Comparison of ENCODE assay signal across 2 cellular contexts in the genomic region with DNA sequence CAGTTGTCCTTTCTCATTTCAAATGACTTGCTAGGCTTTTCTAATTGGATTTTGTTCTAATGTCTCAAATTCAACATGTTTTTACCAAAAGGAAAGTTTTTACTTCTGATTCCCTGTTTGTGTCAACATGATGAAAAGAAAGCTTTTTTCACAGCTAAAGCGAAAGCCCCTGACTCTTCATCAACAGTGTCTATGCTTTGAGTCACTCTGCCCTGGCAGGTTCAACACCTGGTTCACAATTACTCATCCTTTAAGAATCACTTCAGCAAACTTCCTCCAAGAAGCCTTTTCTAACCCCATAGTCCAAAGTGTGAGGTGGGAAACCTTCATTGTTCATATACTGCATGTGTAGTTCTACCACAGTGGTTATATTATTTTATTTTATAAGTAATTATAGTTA.
TF ChIP-seq lines count a peak whose summit lies in the region.

No MANE protein-coding gene starts in this region.

TF ChIP-seq in GM12878, 131 proteins besides CTCF, POLR2A, EP300 and RAD21 (continued from another document and continues in another):
- TF ChIP-seq MTA2 (IDR thresholded peaks at IDR 0.05; ENCODE audit: low read depth) (peak; percentile 82), BCL11A (IDR thresholded peaks at IDR 0.05; ENCODE audit: low read depth, low read length) (peak; percentile 43; the same call in 1 of the 2 replicates), IKZF2 (IDR thresholded peaks at IDR 0.05) (peak; percentile 72 to 79; a peak in 3 of 4 replicates), NFIC (IDR thresholded peaks at IDR 0.05; ENCODE audit: low read depth, low read length) (peak; percentile 80), BHLHE40 (IDR thresholded peaks at IDR 0.05; ENCODE audit: borderline replicate concordance in 1 of 2, low read depth in 2 of 2, low read length in 1 of 2) (peak in 1 of 2 experiments; percentile 27; a peak in 1 of 4 replicates), BMI1 (IDR thresholded peaks at IDR 0.05; ENCODE audit: borderline replicate concordance) (peak; percentile 47; the same call in 1 of the 2 replicates), POLR2AphosphoS2 (IDR thresholded peaks at IDR 0.05; ENCODE audit: low read depth, low read length) (no peak), JUNB (IDR thresholded peaks at IDR 0.05) (peak; percentile 77), ATF7 (IDR thresholded peaks at IDR 0.05; ENCODE audit: low read depth) (peak; percentile 76), EGR1 (IDR thresholded peaks at IDR 0.05; ENCODE audit: borderline replicate concordance in 1 of 2, low read depth in 2 of 2, low read length in 2 of 2) (no peak), RAD51 (IDR thresholded peaks at IDR 0.05) (peak; percentile 22; the same call in 1 of the 2 replicates), TCF3 (IDR thresholded peaks at IDR 0.05; ENCODE audit: borderline replicate concordance, insufficient read depth, low read depth, low read length) (no peak), CREM (IDR thresholded peaks at IDR 0.05; ENCODE audit: low read depth) (peak; percentile 40; the same call in 1 of the 2 replicates), TCF12 (IDR thresholded peaks at IDR 0.05; ENCODE audit: low read depth, low read length) (0 out of 2 replicates have a peak, but pooled peaks have one; percentile 61), ETV6 (conservative IDR thresholded peaks at IDR 0.05 in 1 of 2, IDR thresholded peaks at IDR 0.05 in 1 of 2; ENCODE audit: borderline replicate concordance in 1 of 2, low read depth in 1 of 2) (0 out of 4 replicates have a peak, but pooled peaks of 1 of the 2 experiments have one; percentile 36), RFX5 (IDR thresholded peaks at IDR 0.05; ENCODE audit: low read depth, low read length) (no peak), MEF2A (IDR thresholded peaks at IDR 0.05; ENCODE audit: insufficient read depth, low read depth, low read length) (no peak), NBN (IDR thresholded peaks at IDR 0.05) (peak; percentile 69; the same call in 1 of the 2 replicates), SPI1 (IDR thresholded peaks at IDR 0.05; ENCODE audit: borderline replicate concordance, insufficient read depth, low read depth, low read length) (no peak), DPF2 (IDR thresholded peaks at IDR 0.05) (peak; percentile 60; the same call in 1 of the 2 replicates), BACH1 (IDR thresholded peaks at IDR 0.05; ENCODE audit: borderline replicate concordance) (peak; percentile 42; the same call in 1 of the 2 replicates), ZZZ3 (IDR thresholded peaks at IDR 0.05; ENCODE audit: control insufficient read depth, insufficient read length, low read depth) (no peak), FOXM1 (IDR thresholded peaks at IDR 0.05; ENCODE audit: low read depth, low read length) (0 out of 2 replicates have a peak, but pooled peaks have one; percentile 44), ASH2L (IDR thresholded peaks at IDR 0.05; ENCODE audit: borderline replicate concordance, low read depth) (no peak), KDM1A (IDR thresholded peaks at IDR 0.05; ENCODE audit: borderline replicate concordance) (no peak), EZH2 (IDR thresholded peaks at IDR 0.05; ENCODE audit: borderline replicate concordance, control insufficient read depth, low read depth, low read length) (no peak)
- TF ChIP-seq, protein P1, sequence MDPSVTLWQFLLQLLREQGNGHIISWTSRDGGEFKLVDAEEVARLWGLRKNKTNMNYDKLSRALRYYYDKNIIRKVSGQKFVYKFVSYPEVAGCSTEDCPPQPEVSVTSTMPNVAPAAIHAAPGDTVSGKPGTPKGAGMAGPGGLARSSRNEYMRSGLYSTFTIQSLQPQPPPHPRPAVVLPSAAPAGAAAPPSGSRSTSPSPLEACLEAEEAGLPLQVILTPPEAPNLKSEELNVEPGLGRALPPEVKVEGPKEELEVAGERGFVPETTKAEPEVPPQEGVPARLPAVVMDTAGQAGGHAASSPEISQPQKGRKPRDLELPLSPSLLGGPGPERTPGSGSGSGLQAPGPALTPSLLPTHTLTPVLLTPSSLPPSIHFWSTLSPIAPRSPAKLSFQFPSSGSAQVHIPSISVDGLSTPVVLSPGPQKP (IDR thresholded peaks at IDR 0.05; ENCODE audit: low read depth, low read length) = no peak
- TF ChIP-seq, protein P2, sequence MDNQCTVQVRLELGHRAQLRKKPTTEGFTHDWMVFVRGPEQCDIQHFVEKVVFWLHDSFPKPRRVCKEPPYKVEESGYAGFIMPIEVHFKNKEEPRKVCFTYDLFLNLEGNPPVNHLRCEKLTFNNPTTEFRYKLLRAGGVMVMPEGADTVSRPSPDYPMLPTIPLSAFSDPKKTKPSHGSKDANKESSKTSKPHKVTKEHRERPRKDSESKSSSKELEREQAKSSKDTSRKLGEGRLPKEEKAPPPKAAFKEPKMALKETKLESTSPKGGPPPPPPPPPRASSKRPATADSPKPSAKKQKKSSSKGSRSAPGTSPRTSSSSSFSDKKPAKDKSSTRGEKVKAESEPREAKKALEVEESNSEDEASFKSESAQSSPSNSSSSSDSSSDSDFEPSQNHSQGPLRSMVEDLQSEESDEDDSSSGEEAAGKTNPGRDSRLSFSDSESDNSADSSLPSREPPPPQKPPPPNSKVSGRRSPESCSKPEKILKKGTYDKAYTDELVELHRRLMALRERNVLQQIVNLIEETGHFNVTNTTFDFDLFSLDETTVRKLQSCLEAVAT (IDR thresholded peaks at IDR 0.05) = peak; percentile 21; the same call in 1 of the 2 replicates
- TF ChIP-seq, protein P3, sequence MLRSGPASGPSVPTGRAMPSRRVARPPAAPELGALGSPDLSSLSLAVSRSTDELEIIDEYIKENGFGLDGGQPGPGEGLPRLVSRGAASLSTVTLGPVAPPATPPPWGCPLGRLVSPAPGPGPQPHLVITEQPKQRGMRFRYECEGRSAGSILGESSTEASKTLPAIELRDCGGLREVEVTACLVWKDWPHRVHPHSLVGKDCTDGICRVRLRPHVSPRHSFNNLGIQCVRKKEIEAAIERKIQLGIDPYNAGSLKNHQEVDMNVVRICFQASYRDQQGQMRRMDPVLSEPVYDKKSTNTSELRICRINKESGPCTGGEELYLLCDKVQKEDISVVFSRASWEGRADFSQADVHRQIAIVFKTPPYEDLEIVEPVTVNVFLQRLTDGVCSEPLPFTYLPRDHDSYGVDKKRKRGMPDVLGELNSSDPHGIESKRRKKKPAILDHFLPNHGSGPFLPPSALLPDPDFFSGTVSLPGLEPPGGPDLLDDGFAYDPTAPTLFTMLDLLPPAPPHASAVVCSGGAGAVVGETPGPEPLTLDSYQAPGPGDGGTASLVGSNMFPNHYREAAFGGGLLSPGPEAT (IDR thresholded peaks at IDR 0.05; ENCODE audit: low read depth) = peak; percentile 80; the same call in 1 of the 2 replicates
- TF ChIP-seq, protein P4, sequence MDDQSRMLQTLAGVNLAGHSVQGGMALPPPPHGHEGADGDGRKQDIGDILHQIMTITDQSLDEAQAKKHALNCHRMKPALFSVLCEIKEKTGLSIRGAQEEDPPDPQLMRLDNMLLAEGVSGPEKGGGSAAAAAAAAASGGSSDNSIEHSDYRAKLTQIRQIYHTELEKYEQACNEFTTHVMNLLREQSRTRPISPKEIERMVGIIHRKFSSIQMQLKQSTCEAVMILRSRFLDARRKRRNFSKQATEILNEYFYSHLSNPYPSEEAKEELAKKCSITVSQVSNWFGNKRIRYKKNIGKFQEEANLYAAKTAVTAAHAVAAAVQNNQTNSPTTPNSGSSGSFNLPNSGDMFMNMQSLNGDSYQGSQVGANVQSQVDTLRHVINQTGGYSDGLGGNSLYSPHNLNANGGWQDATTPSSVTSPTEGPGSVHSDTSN (IDR thresholded peaks at IDR 0.05; ENCODE audit: insufficient replicate concordance, low read depth, low read length) = peak; percentile 50

TF ChIP-seq in HEK293T, 16 proteins besides CTCF, POLR2A, EP300 and RAD21 (continued from another document):
- TF ChIP-seq ZNF384 (IDR thresholded peaks at IDR 0.05) (no peak), FOXK2 (IDR thresholded peaks at IDR 0.05) (no peak)
- TF ChIP-seq, protein P5, sequence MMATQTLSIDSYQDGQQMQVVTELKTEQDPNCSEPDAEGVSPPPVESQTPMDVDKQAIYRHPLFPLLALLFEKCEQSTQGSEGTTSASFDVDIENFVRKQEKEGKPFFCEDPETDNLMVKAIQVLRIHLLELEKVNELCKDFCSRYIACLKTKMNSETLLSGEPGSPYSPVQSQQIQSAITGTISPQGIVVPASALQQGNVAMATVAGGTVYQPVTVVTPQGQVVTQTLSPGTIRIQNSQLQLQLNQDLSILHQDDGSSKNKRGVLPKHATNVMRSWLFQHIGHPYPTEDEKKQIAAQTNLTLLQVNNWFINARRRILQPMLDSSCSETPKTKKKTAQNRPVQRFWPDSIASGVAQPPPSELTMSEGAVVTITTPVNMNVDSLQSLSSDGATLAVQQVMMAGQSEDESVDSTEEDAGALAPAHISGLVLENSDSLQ (IDR thresholded peaks at IDR 0.05) = no peak
